Comparison of ENCODE assay signal across 8 cellular contexts in the genomic region with DNA sequence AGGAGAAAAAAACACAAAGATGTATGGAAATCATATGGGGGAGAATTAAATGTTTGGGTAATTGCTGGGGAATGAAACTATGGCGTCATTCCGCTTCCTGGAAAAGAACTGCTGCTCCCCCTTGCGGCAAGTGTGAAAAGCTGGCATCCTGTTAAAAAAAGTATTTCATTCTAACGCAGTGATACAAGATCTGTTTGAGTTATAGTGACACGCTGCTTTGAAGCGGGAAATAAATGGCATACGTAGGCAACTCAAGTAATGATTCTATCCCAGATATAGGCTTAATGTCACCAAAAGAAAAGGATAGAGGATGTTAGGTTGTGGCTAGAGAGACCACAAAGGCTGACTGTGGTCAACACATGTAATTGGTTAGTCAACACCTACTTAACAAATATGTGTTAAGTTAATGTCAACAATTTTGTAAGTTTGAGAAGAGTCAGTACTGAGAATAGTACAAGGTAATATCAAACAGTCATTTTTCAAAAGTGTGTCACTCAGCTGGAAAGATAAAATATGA.
DNase-seq lines count a peak whose midpoint lies in the region; ATAC-seq and TF ChIP-seq lines count a peak whose summit lies in the region.

No MANE protein-coding gene starts in this region.

- H3F3A ChIP-seq in neural progenitor cell (ENCODE audit: low read depth), result no peaks in the 10 kb centered on the region

- H3K36me3 Mint-ChIP-seq in neural progenitor cell, result no peaks in the 10 kb centered on the region

- H3K4me2 ChIP-seq in neural progenitor cell, result no peak overlapping the region

- no peak for TF ChIP-seq POLR2A in upper lobe of left lung (IDR thresholded peaks at IDR 0.05)

- H3K79me2 ChIP-seq in neural progenitor cell (ENCODE audit: low read depth), result no peaks in the 10 kb centered on the region

- ATAC-seq in HG02798 (IDR thresholded peaks at IDR 0.05; ENCODE audit: poor library complexity, unreplicated experiment) (peak; percentile 61), upper lobe of left lung (ENCODE audit: low FRiP score in 2 of 2) (peak; percentile 61 to 75), HG02981 (IDR thresholded peaks at IDR 0.05; ENCODE audit: unreplicated experiment) (no peak)

- H3K9ac ChIP-seq in neural progenitor cell, result no peak overlapping the region

- H2AFZ ChIP-seq in neural progenitor cell (replicated peaks), result no peak overlapping the region

- H3K27ac ChIP-seq in neural progenitor cell, result no peak overlapping the region
- no peak overlapping the region for H3K27ac ChIP-seq in upper lobe of left lung

- H3K36me3 ChIP-seq in neural progenitor cell, result no peaks in the 10 kb centered on the region
- no peaks in the 10 kb centered on the region for H3K36me3 ChIP-seq in upper lobe of left lung

- H3K9me3 Mint-ChIP-seq in neural progenitor cell, result peaks cover 5% of the 10 kb centered on the region

- H3K4me3 Mint-ChIP-seq in neural progenitor cell, result no peak overlapping the region

- H3K27me3 Mint-ChIP-seq in neural progenitor cell (ENCODE audit: insufficient read depth, low read depth), result no peaks in the 10 kb centered on the region

- no peak overlapping the region for H3K4me3 ChIP-seq in GM12864 (ENCODE audit: low read depth, low read length)
- H3K4me3 ChIP-seq in neural progenitor cell, result no peak overlapping the region
- no peak overlapping the region for H3K4me3 ChIP-seq in upper lobe of left lung

- no peak overlapping the region for H3K27ac Mint-ChIP-seq in neural progenitor cell

- 1 to 11% methylated on average over 7 of the region's 7 CpGs for WGBS in upper lobe of left lung, 2 donors

- H3K27me3 ChIP-seq in neural progenitor cell (no peaks in the 10 kb centered on the region), upper lobe of left lung (no peaks in the 10 kb centered on the region)

- peak; percentile 82 for TF ChIP-seq CTCF in GM12864 (IDR thresholded peaks at IDR 0.05; ENCODE audit: low read depth, low read length, missing control alignments)
- peak; percentile 93 for TF ChIP-seq CTCF in neural progenitor cell (IDR thresholded peaks at IDR 0.05)
- TF ChIP-seq CTCF in upper lobe of left lung (IDR thresholded peaks at IDR 0.05), result peak; percentile 64 to 87 (median 78)

- no peaks in the 10 kb centered on the region for H3K4me1 Mint-ChIP-seq in neural progenitor cell

- no peak for TF ChIP-seq EP300 in upper lobe of left lung (IDR thresholded peaks at IDR 0.05)

- H3K4me1 ChIP-seq in neural progenitor cell, result no peaks in the 10 kb centered on the region
- peaks cover 0 to 8% (median 2%) of the 10 kb centered on the region in 4 donors for H3K4me1 ChIP-seq in upper lobe of left lung

- no peaks in the 10 kb centered on the region for H4K20me1 ChIP-seq in neural progenitor cell (ENCODE audit: low read depth)

- DNase-seq in GM12864 (ENCODE audit: low read depth), result peak; percentile 22
- peak; percentile 93 for DNase-seq in NCI-H69 (lab: John Stamatoyannopoulos, UW)
- peak; percentile 28 for DNase-seq in activated CD8-positive, alpha-beta memory T cell treated with anti-CD3 and anti-CD28 coated beads, Interleukin-2, amount 50 U/mL, for 4 hours
- peak; percentile 84 for DNase-seq in fibroblast of peridontal ligament (ENCODE audit: extremely low read depth)
- peak; percentile 70 for DNase-seq in neural progenitor cell (ENCODE audit: low spot score)
- DNase-seq in upper lobe of left lung, result peak in 1 of 2 donors; percentile 52

- peaks cover 3% of the 10 kb centered on the region for H3K9me3 ChIP-seq in neural progenitor cell (ENCODE audit: low read depth)
- peaks cover 0 to 3% (median 0%) of the 10 kb centered on the region in 4 donors for H3K9me3 ChIP-seq in upper lobe of left lung
